23 cellular contexts compared by ENCODE assay signal in genomic region chr10:78954701-78955100, GRCh38.
"Had no signal": no experiment of that assay in that cellular context is flagged by ENCODE, and none has a peak within 500 bp of the region (broad histone marks: within the 10 kb centered on the region; RNA-seq: fewer than 3 reads in every experiment).

No MANE protein-coding gene starts in this region.

- H3K36me3 ChIP-seq: SJCRH30 had no signal

- DNase-seq: KBM-7, MV-4-11, NCI-H1048, NCI-H1105, NCI-H1417, NCI-H1436 treated with DMSO at 0.1 percent for 48 hours, NCI-H1694, NCI-H187 treated with DMSO at 0.1 percent for 48 hours, NCI-H2029 treated with DMSO at 0.1 percent for 48 hours, NCI-H2107, NCI-H2227 treated with DMSO at 0.1 percent for 48 hours, NCI-H446, NCI-H510A, NCI-H524 treated with DMSO at 0.1 percent for 48 hours, NCI-H69, NCI-H774, PC-3, SHP77 treated with DMSO at 0.1 percent for 48 hours, SJCRH30 had no signal

- ATAC-seq: Panc1, PC-3, Right ventricle myocardium inferior, SK-N-SH treated with all-trans-retinoic acid at 6 μM for 48 hours had no signal

- H3K27me3 ChIP-seq: SJCRH30 had no signal

- H3K27ac ChIP-seq: HL-60, SJCRH30 had no signal

- H3K9me3 ChIP-seq: SJCRH30 had no signal

- H3K4me3 ChIP-seq: SJCRH30 had no signal
